22 cellular contexts compared by ENCODE assay signal in the genomic region with DNA sequence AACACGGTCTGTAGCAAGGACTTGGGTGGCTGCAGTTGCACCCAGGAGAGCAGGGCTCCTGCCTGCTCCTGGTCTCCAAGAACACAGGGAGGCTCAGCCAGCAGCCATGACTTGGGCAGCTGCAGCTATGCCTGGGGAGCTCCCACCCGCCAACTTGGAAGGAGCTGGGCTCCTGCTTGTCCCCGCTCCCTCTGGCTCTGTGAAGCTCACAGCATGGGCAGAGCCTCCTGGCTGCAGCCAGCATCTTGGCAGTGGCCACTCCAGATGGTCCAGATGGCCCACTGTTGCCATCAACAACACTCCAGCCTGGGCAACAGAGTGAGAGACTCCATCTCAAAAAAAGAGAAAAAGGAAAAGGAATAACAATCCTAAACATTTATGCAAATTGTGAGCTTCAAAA.
"Had no signal": no experiment of that assay in that cellular context is flagged by ENCODE, and none has a peak within 500 bp of the region (broad histone marks: within the 10 kb centered on the region; RNA-seq: fewer than 3 reads in every experiment).

No MANE protein-coding gene starts in this region.

- DNase-seq: activated CD4-positive, alpha-beta T cell treated with anti-CD3 and anti-CD28 coated beads for 48 hours; activated CD4-positive, alpha-beta T cell treated with anti-CD3 and anti-CD28 coated beads, Interleukin-2, amount 50 U/mL, for 48 hours; activated CD4-positive, CD25-positive, alpha-beta regulatory T cell treated with anti-CD3 and anti-CD28 coated beads, Interleukin-2, amount 50 U/mL, for 72 hours; activated CD8-positive, alpha-beta memory T cell treated with anti-CD3 and anti-CD28 coated beads, Interleukin-2, amount 10 ng/mL, durations not matched to agents 7 days and 5 days; activated effector memory CD4-positive, alpha-beta T cell treated with Interleukin-2 at 50 U/mL for 16 hours; activated naive CD4-positive, alpha-beta T cell; activated T-cell treated with anti-CD3 and anti-CD28 coated beads, Interleukin-2, amount 50 U/mL, for 24 hours; aorta; NCI-H1048; NCI-H146; NCI-H187 treated with DMSO at 0.1 percent for 48 hours; NCI-H2081 treated with DMSO at 0.1 percent for 48 hours; NCI-H2171; NCI-H2227 treated with DMSO at 0.1 percent for 48 hours; NCI-H510A; Peyer's patch; SIG-M5; T-helper 17 cell; T-helper 9 cell had no signal

- H3K36me3 ChIP-seq: breast epithelium, Peyer's patch had no signal

- H3K4me3 ChIP-seq: breast epithelium, Peyer's patch had no signal

- H3K27me3 ChIP-seq: breast epithelium, Peyer's patch had no signal

- H3K27ac ChIP-seq: breast epithelium, Peyer's patch, RWPE1 had no signal

- H3K4me1 ChIP-seq: breast epithelium had no signal

- H3K9me3 ChIP-seq: breast epithelium, Peyer's patch had no signal

- ATAC-seq: activated CD8-positive, alpha-beta memory T cell treated with anti-CD3 and anti-CD28 coated beads, Interleukin-2, amount 10 ng/mL, durations not matched to agents 7 days and 5 days; T-helper 17 cell; WTC11 had no signal
